Comparison of ENCODE assay signal across 23 cellular contexts in genomic region chr5:66639036-66639435, GRCh38. TPM values are rescaled to one million over a fixed set of nuclear protein-coding genes. Genes with fewer than 3 reads are reported as not detected.
DNase-seq lines count a peak whose midpoint lies in the region; ATAC-seq, FAIRE-seq and TF ChIP-seq lines count a peak whose summit lies in the region.
"Had no signal": no experiment of that assay in that cellular context is flagged by ENCODE, and none has a peak within 500 bp of the region (broad histone marks: within the 10 kb centered on the region; RNA-seq: fewer than 3 reads in every experiment).

No MANE protein-coding gene starts in this region.

- TF ChIP-seq POLR2A in HepG2 (IDR thresholded peaks at IDR 0.05; ENCODE audit: insufficient read depth in 1 of 2, low read depth in 2 of 2, low read length in 2 of 2) (no peak), right lobe of liver (IDR thresholded peaks at IDR 0.05) (no peak), GM12878 (IDR thresholded peaks at IDR 0.05; ENCODE audit: low read depth, low read length) (no peak)

- H3K27me3 ChIP-seq in HepG2 (ENCODE audit: control insufficient read depth in 1 of 2, insufficient read depth in 2 of 2, low read length in 2 of 2) (no peaks in the 10 kb centered on the region), right lobe of liver (no peaks in the 10 kb centered on the region), GM12878 (replicated peaks in 1 of 2; ENCODE audit: control insufficient read depth in 2 of 2, insufficient read depth in 2 of 2, low read length in 1 of 2) (no peaks in the 10 kb centered on the region), pancreas (no peaks in the 10 kb centered on the region), foreskin keratinocyte (no peaks in the 10 kb centered on the region)

- intact Hi-C loops in HepG2 (cut with micrococcal nuclease; ENCODE audit: unreplicated experiment) (no loop called here), right lobe of liver (cut with DNase I) (no loop called here), GM12878 (cut with micrococcal nuclease; ENCODE audit: unreplicated experiment) (no loop called here), pancreas (cut with DNase I) (no loop called here)

- no peak overlapping the region for H3K27ac ChIP-seq in HepG2 (ENCODE audit: extremely low read length, insufficient read depth, low read length)
- no peak overlapping the region for H3K27ac ChIP-seq in right lobe of liver
- no peak overlapping the region for H3K27ac ChIP-seq in GM12878 (ENCODE audit: control insufficient read depth, insufficient read depth)
- no peak overlapping the region for H3K27ac ChIP-seq in pancreas
- no peak overlapping the region for H3K27ac ChIP-seq in foreskin keratinocyte
- H3K27ac ChIP-seq: SK-N-MC had no signal

- no peak for TF ChIP-seq CTCF in HepG2 (CRISPR knock-in tag; IDR thresholded peaks at IDR 0.05)
- no peak for TF ChIP-seq CTCF in right lobe of liver (IDR thresholded peaks at IDR 0.05)
- no peak for TF ChIP-seq CTCF in GM12878 (IDR thresholded peaks at IDR 0.05 in 2 of 3, conservative IDR thresholded peaks at IDR 0.05 in 1 of 3; ENCODE audit: control insufficient read depth in 2 of 3, extremely low read depth in 1 of 3, insufficient read depth in 1 of 3, low read depth in 3 of 3, low read length in 3 of 3)
- TF ChIP-seq CTCF in pancreas (IDR thresholded peaks at IDR 0.05): no peak
- TF ChIP-seq CTCF in foreskin keratinocyte (conservative IDR thresholded peaks at IDR 0.05): no peak

- SMC1A ChIA-PET in GM12878 (lab: Charles Lee; ENCODE audit: uncharacterized antibody, unreplicated experiment): interaction anchor here (1.2 to 1.6 kb wide), 2 partner anchors 9 to 11 kb away, joined by 3 to 7 read pairs; no protein-coding TSS in a partner anchor

- ATAC-seq in HepG2 (no peak), right lobe of liver (no peak), GM12878 (peak; percentile 66), pancreas (no peak), foreskin keratinocyte (no peak)
- ATAC-seq: Right ventricle myocardium inferior had no signal

- H2AFZ ChIP-seq in HepG2 (ENCODE audit: low read length): peak overlapping the region; percentile 48
- H2AFZ ChIP-seq in GM12878 (ENCODE audit: control insufficient read depth, low read depth, low read length): no peak overlapping the region

- H3K4me2 ChIP-seq in HepG2 (ENCODE audit: low read depth, low read length): no peak overlapping the region
- H3K4me2 ChIP-seq in GM12878 (ENCODE audit: control insufficient read depth, insufficient read depth): no peak overlapping the region

- RAD21 ChIA-PET in GM12878 (lab: Charles Lee; ENCODE audit: unreplicated experiment): no interaction called here

- POLR2A ChIA-PET in HepG2 (lab: Yijun Ruan, JAX) (no interaction called here), GM12878 (lab: Charles Lee) (no interaction called here)

- no peak overlapping the region for H3K9ac ChIP-seq in HepG2 (ENCODE audit: insufficient read depth, low read depth, low read length)
- H3K9ac ChIP-seq in GM12878 (ENCODE audit: control insufficient read depth, insufficient read depth, low read length): no peak overlapping the region

- WGBS in HepG2 (ENCODE audit: low lambda C conversion rate): 0% methylated on average over 1 of the region's 1 CpG
- 50% methylated on average over 1 of the region's 1 CpG for WGBS in right lobe of liver (ENCODE audit: insufficient coverage, low coverage, low lambda C conversion rate, missing lambda C conversion rate)
- WGBS in GM12878 (ENCODE audit: insufficient coverage, insufficient replicate concordance, low lambda C conversion rate, missing lambda C conversion rate): 0% methylated on average over 1 of the region's 1 CpG
- WGBS in pancreas, 2 donors: 84 to 87% methylated on average over 1 of the region's 1 CpG

- BruUV-seq in HepG2 (replicated peaks; lab: Mats Ljungman, UMichigan) (no TSS peak), GM12878 (replicated peaks; lab: Mats Ljungman, UMichigan) (no TSS peak)

- H3K79me2 ChIP-seq in HepG2 (ENCODE audit: insufficient read depth, low read length) (no peaks in the 10 kb centered on the region), GM12878 (ENCODE audit: control insufficient read depth, insufficient read depth, low read length) (no peaks in the 10 kb centered on the region)

- in situ Hi-C loops in HepG2 (cut with HindIII; ENCODE audit: extremely low pct_ligation_motif_present, low pct_unique_long_range_greater_than_20kb) (no loop called here), GM12878 (cut with MboI) (no loop called here)

- no peak overlapping the region for H3K4me3 ChIP-seq in HepG2 (replicated peaks in 1 of 3; ENCODE audit: insufficient read depth in 1 of 3, low read depth in 2 of 3, low read length in 3 of 3)
- H3K4me3 ChIP-seq in right lobe of liver: no peak overlapping the region
- no peak overlapping the region for H3K4me3 ChIP-seq in GM12878
- no peak overlapping the region for H3K4me3 ChIP-seq in pancreas
- H3K4me3 ChIP-seq: SK-N-MC had no signal

- H3K36me3 ChIP-seq in HepG2 (replicated peaks in 1 of 2; ENCODE audit: control insufficient read depth in 1 of 2, insufficient read depth in 2 of 2, low read length in 2 of 2) (no peaks in the 10 kb centered on the region), right lobe of liver (no peaks in the 10 kb centered on the region), GM12878 (ENCODE audit: control insufficient read depth in 2 of 2, insufficient read depth in 2 of 2, low read length in 1 of 2) (no peaks in the 10 kb centered on the region), pancreas (no peaks in the 10 kb centered on the region)

- FAIRE-seq in HepG2 (lab: Jason Lieb, UNC): no peak
- FAIRE-seq in GM12878 (lab: Jason Lieb, UNC): no peak
- no peak for FAIRE-seq in pancreas (lab: Jason Lieb, UNC)
- FAIRE-seq: A204.1, H54, RCC 7860 had no signal

- TF ChIP-seq EP300 in HepG2 (IDR thresholded peaks at IDR 0.05; ENCODE audit: low read depth in 2 of 2, low read length in 2 of 2) (no peak), HepG2 (CRISPR knock-in tag; IDR thresholded peaks at IDR 0.05; ENCODE audit: borderline replicate concordance) (no peak), GM12878 (IDR thresholded peaks at IDR 0.05; ENCODE audit: borderline replicate concordance in 1 of 2, control insufficient read depth in 1 of 2, low read depth in 2 of 2, low read length in 2 of 2) (no peak)

- DNase-seq in HepG2 (ENCODE audit: low spot score): no peak
- DNase-seq in right lobe of liver: no peak
- peak; percentile 79 for DNase-seq in OCI-M1 (lab: John Stamatoyannopoulos, UW)
- DNase-seq in GM12878 (ENCODE audit: low read depth, low spot score): no peak
- DNase-seq in AG20443 (ENCODE audit: low spot score): no peak
- no peak for DNase-seq in pancreas
- no peak for DNase-seq in foreskin keratinocyte
- no peak for DNase-seq in NCI-H128 (lab: John Stamatoyannopoulos, UW; ENCODE audit: unreplicated experiment)
- DNase-seq: CD4-positive, alpha-beta T cell; DMS153; HFFc6; IMR-90; NCI-H1092 treated with DMSO at 0.1 percent for 48 hours; NCI-H2081 treated with DMSO at 0.1 percent for 48 hours; NCI-H510A; NCI-H748 treated with DMSO at 0.1 percent for 48 hours; NK-92 treated with Interleukin-12 subunit alpha and Interleukin-12 subunit beta, amount 100 ng/mL, for 24 hours; T-helper 1 cell had no signal

- CTCF ChIA-PET in HepG2 (lab: Yijun Ruan, JAX; ENCODE audit: low intra/inter-chr PET ratio, low total read pairs) (no interaction called here), GM12878 (lab: Yijun Ruan, JAX) (no interaction called here)

- no peaks in the 10 kb centered on the region for H3K9me3 ChIP-seq in HepG2 (ENCODE audit: low read length)
- H3K9me3 ChIP-seq in right lobe of liver: no peaks in the 10 kb centered on the region
- no peaks in the 10 kb centered on the region for H3K9me3 ChIP-seq in GM12878 (replicated peaks; ENCODE audit: control insufficient read depth, insufficient read depth, low read length)
- H3K9me3 ChIP-seq in pancreas: no peaks in the 10 kb centered on the region

- H4K20me1 ChIP-seq in HepG2 (ENCODE audit: insufficient read depth, low read length): no peaks in the 10 kb centered on the region
- H4K20me1 ChIP-seq in GM12878 (ENCODE audit: control insufficient read depth, insufficient read depth): no peaks in the 10 kb centered on the region

- TF ChIP-seq RAD21 in HepG2 (CRISPR knock-in tag; IDR thresholded peaks at IDR 0.05): no peak
- no peak for TF ChIP-seq RAD21 in GM12878 (IDR thresholded peaks at IDR 0.05; ENCODE audit: insufficient read depth, low read depth, low read length)

- H3K4me1 ChIP-seq in HepG2 (ENCODE audit: insufficient read depth, low read length) (peaks cover 2% of the 10 kb centered on the region; the same call in 1 of the 2 replicates), right lobe of liver (peaks cover 0 to 6% (median 0%) of the 10 kb centered on the region in 4 donors), GM12878 (ENCODE audit: control insufficient read depth, insufficient read depth, low read length) (no peaks in the 10 kb centered on the region), pancreas (peaks cover 0 to 8% (median 0%) of the 10 kb centered on the region in 3 donors), foreskin keratinocyte (no peaks in the 10 kb centered on the region)

RNA-seq across cellular contexts. Expression of gene MAST4, which starts 42.8 kb away (rescaled TPM):
- total RNA-seq in HepG2 (2016; rRNA removed; fragmentation: Illumina TruSeq; extraction: Trizol) (3.7 and 4.4 TPM in 2 replicates), right lobe of liver (10 to 100 TPM in 5 of 6 experiments, 1 to 10 TPM in 1; 9.4 to 23.5 (median 13.9) TPM), GM12878 (2014; rRNA removed) (0.82 and 1.3 TPM in 2 replicates), GM12878 (2014; rRNA removed; fragmentation: Illumina TruSeq; extraction: Trizol) (0.09 and 0.51 TPM in 2 replicates), GM12878 (2021) (0.72 and 1.0 TPM in 2 replicates), pancreas (10 to 100 TPM in 4 of 6 donors, 1 to 10 TPM in 2; 8.5 to 29.7 (median 10.9) TPM), foreskin keratinocyte (26.4 and 28.3 TPM in 2 replicates)
- 1.0 and 1.3 TPM in 2 replicates for total RNA-seq in HepG2 (2016; cell fraction: cytosol; rRNA removed; fragmentation: Illumina TruSeq; extraction: Trizol; ENCODE audit: low read depth)
- 3.8 and 4.1 TPM in 2 replicates for total RNA-seq in HepG2 (2016; cell fraction: insoluble cytoplasmic fraction; rRNA removed; fragmentation: Illumina TruSeq; extraction: Trizol)
- total RNA-seq in HepG2 (2016; cell fraction: membrane; rRNA removed; fragmentation: Illumina TruSeq; extraction: Trizol): 1.8 and 2.1 TPM in 2 replicates
- 11.7 and 12.8 TPM in 2 replicates for total RNA-seq in HepG2 (2016; cell fraction: nucleus; rRNA removed; fragmentation: Illumina TruSeq; extraction: Trizol)
- polyA plus RNA-seq in HepG2 (2011; rRNA removed) (2.8 and 3.4 TPM in 2 replicates), GM12878 (2011; rRNA removed) (not detected in 2 replicates), GM12878 (2014; fragmentation: Illumina TruSeq; extraction: Trizol) (0.16 and 0.19 TPM in 2 replicates), GM12878 (2014; fragmentation: Nextera tagmentation; extraction: Ambion mirVana) (under 1 TPM; 0.02 to 0.11 TPM), GM12878 (2014; rRNA removed) (0.13 and 0.29 TPM in 2 replicates), GM12878 (2016; fragmentation: Nextera tagmentation; extraction: Ambion mirVana) (1 to 10 TPM in 1 of 2 experiments, under 1 TPM in 1; 0.62 to 1.6 TPM), pancreas (1 to 10 TPM; 5.9 to 7.6 TPM), foreskin keratinocyte (3.2 and 3.5 TPM in 2 replicates)
- 1.4 and 2.3 TPM in 2 replicates for polyA plus RNA-seq in HepG2 (2011; cell fraction: cytosol; rRNA removed)
- 9.0 and 10.2 TPM in 2 replicates for polyA plus RNA-seq in HepG2 (2011; cell fraction: nucleus; rRNA removed)
- 3.1 and 3.3 TPM in 2 replicates for polyA plus RNA-seq in HepG2 (2012)
- 0.25 and 0.60 TPM in 2 replicates for polyA plus RNA-seq in HepG2 (2016; cell fraction: cytosol; fragmentation: Illumina TruSeq; extraction: Trizol; ENCODE audit: low read depth)
- polyA plus RNA-seq in HepG2 (2016; cell fraction: insoluble cytoplasmic fraction; fragmentation: Illumina TruSeq; extraction: Trizol; ENCODE audit: low read depth): 1.2 and 1.7 TPM in 2 replicates
- 0.10 and 0.70 TPM in 2 replicates for polyA plus RNA-seq in HepG2 (2016; cell fraction: membrane; fragmentation: Illumina TruSeq; extraction: Trizol; ENCODE audit: low read depth)
- polyA plus RNA-seq in HepG2 (2016; cell fraction: nucleus; fragmentation: Illumina TruSeq; extraction: Trizol; ENCODE audit: insufficient read depth, low read depth): 4.5 and 5.3 TPM in 2 replicates
- polyA minus RNA-seq in HepG2 (2011; rRNA and poly(A)+ RNA removed; ENCODE audit: low replicate concordance): 8.5 and 17.8 TPM in 2 replicates
- 7.1 and 8.5 TPM in 2 replicates for polyA minus RNA-seq in HepG2 (2011; cell fraction: cytosol; rRNA and poly(A)+ RNA removed)
- 39.4 and 47.9 TPM in 2 replicates for polyA minus RNA-seq in HepG2 (2011; cell fraction: nucleus; rRNA and poly(A)+ RNA removed)
- total RNA-seq in GM12878 (2013; cell fraction: nucleolus; rRNA removed): 0.50 TPM in 1 of 2 replicates, not detected in the other
- polyA plus RNA-seq in GM12878 (2011; ENCODE audit: low read depth): 0.16 TPM
- polyA plus RNA-seq in GM12878 (2011; cell fraction: cytosol; rRNA removed): 0.03 and 0.21 TPM in 2 replicates
- 0.03 and 0.04 TPM in 2 replicates for polyA plus RNA-seq in GM12878 (2011; cell fraction: nucleus; rRNA removed)
- 0.47 and 0.66 TPM in 2 replicates for polyA plus RNA-seq in GM12878 (2012)
- 0.37 TPM in 1 of 2 replicates, not detected in the other for polyA minus RNA-seq in GM12878 (2011; rRNA and poly(A)+ RNA removed)
- polyA minus RNA-seq in GM12878 (2011; cell fraction: cytosol; rRNA and poly(A)+ RNA removed): not detected in 2 replicates
- 0.60 and 0.67 TPM in 2 replicates for polyA minus RNA-seq in GM12878 (2011; cell fraction: nucleus; rRNA and poly(A)+ RNA removed)

Comparison
In these comparisons a context has a peak if more than half of its experiments do, and no peak if none do; other contexts are left out.
1. Of the 75 proteins assayed by ChIP-seq in both HepG2 and GM12878: peak only in HepG2: none; only in GM12878: ATF2, CREM, EED, FOXM1, GABPA, IKZF1 and 3 more; in both: none; in neither: 64; mixed calls (peak in some experiments, not most) for 2.